ENCODE assay signal across 8 cellular contexts in genomic region chr18:3062798-3063563, GRCh38. TPM values are rescaled to one million over a fixed set of nuclear protein-coding genes. Genes with fewer than 3 reads are reported as not detected.
A peak's percentile ranks its signal among the peaks of the same experiment; 100 is the strongest.
DNase-seq lines count a peak whose midpoint lies in the region; ATAC-seq and TF ChIP-seq lines count a peak whose summit lies in the region.

No MANE protein-coding gene starts in this region.

- peak; percentile 87 for TF ChIP-seq CTCF in CD4-positive, alpha-beta T cell (IDR thresholded peaks at IDR 0.05)
- TF ChIP-seq CTCF in testis (IDR thresholded peaks at IDR 0.05): peak; percentile 57 to 67 (median 59)

- H3K9me2 ChIP-seq in GM23248 (ENCODE audit: insufficient read depth): no peaks in the 10 kb centered on the region

- no peaks in the 10 kb centered on the region for H4K20me1 ChIP-seq in GM23248 (ENCODE audit: insufficient read depth)

- H3K4ac ChIP-seq in neuronal stem cell (ENCODE audit: low read length): no peak overlapping the region

- H3K23ac ChIP-seq in neuronal stem cell (ENCODE audit: low read depth, low read length, poor library complexity): no peak overlapping the region

- intact Hi-C loops in CD4-positive, alpha-beta T cell (cut with DNase I, micrococcal nuclease): loop anchor here (1.0 to 5.0 kb wide), 4 partner anchors 34 to 184 kb away; partner anchors contain the start of genes MYL12A (in 2 of the 2) and LPIN2 (in 1 of the 2)
- intact Hi-C loops in testis (cut with DNase I; ENCODE audit: low total_unique reads): no loop called here

- H3K14ac ChIP-seq in neuronal stem cell (ENCODE audit: low read length): no peak overlapping the region

- no peak overlapping the region for H2AK5ac ChIP-seq in neuronal stem cell (ENCODE audit: low read depth, low read length)

- no peaks in the 10 kb centered on the region for H3K9me3 ChIP-seq in CD4-positive, alpha-beta T cell (ENCODE audit: control insufficient read depth, low read length)
- H3K9me3 ChIP-seq in GM23248 (ENCODE audit: low read depth) (no peaks in the 10 kb centered on the region), neuronal stem cell (replicated peaks in 1 of 2; ENCODE audit: control insufficient read depth in 2 of 2, insufficient read depth in 1 of 2, low read depth in 1 of 2, low read length in 2 of 2) (no peaks in the 10 kb centered on the region), testis (no peaks in the 10 kb centered on the region)

- H3K18ac ChIP-seq in neuronal stem cell (ENCODE audit: low read length): no peak overlapping the region

- POLR2A ChIA-PET in CD4-positive, alpha-beta T cell (lab: Charles Lee): interaction anchor here (0.6 to 7.6 kb wide), 25 partner anchors 12 to 426 kb away, joined by 3 to 120 read pairs (median 6); partner anchors contain the start of genes LPIN2 and MYL12A

- no peaks in the 10 kb centered on the region for H3K27me3 Mint-ChIP-seq in CD4-positive, alpha-beta T cell

- peak overlapping the region; percentile 95 for H3K27ac ChIP-seq in CD4-positive, alpha-beta T cell (ENCODE audit: low read depth, low read length)
- H3K27ac ChIP-seq in GM23248 (no peak overlapping the region), neuronal stem cell (replicated peaks; ENCODE audit: low read length) (no peak overlapping the region), testis (peak overlapping the region in 1 of 2 donors; percentile 65)

- H3K4me3 Mint-ChIP-seq in CD4-positive, alpha-beta T cell: peak overlapping the region; percentile 43

- H3K27me3 ChIP-seq in CD4-positive, alpha-beta T cell (ENCODE audit: control insufficient read depth, insufficient read depth, low read length): no peaks in the 10 kb centered on the region
- H3K27me3 ChIP-seq in GM23248 (replicated peaks; ENCODE audit: insufficient read depth) (no peaks in the 10 kb centered on the region), neuronal stem cell (ENCODE audit: control insufficient read depth in 3 of 3, insufficient read depth in 3 of 3, low read depth in 1 of 3, low read length in 3 of 3) (no peaks in the 10 kb centered on the region), testis (no peaks in the 10 kb centered on the region)

- no peak overlapping the region for H3K4me3 ChIP-seq in GM23248
- H3K4me3 ChIP-seq in neuronal stem cell (ENCODE audit: low read length in 2 of 2): no peak overlapping the region
- no peak overlapping the region for H3K4me3 ChIP-seq in testis

- H3K79me2 ChIP-seq in GM23248 (ENCODE audit: insufficient read depth): no peaks in the 10 kb centered on the region

- peak overlapping the region; percentile 96 for H3K27ac Mint-ChIP-seq in CD4-positive, alpha-beta T cell

- CTCF ChIA-PET in CD4-positive, alpha-beta T cell (lab: Charles Lee): interaction anchor here (0.5 to 7.1 kb wide), 43 partner anchors 9 to 234 kb away, joined by 3 to 75 read pairs (median 6); no protein-coding TSS in a partner anchor

- H2BK5ac ChIP-seq in neuronal stem cell (ENCODE audit: low read length): no peak overlapping the region

- H3K9me3 Mint-ChIP-seq in CD4-positive, alpha-beta T cell: no peaks in the 10 kb centered on the region

- in situ Hi-C loops in GM23248 (cut with MboI): no loop called here

- H3K4me1 Mint-ChIP-seq in CD4-positive, alpha-beta T cell (ENCODE audit: low read depth): peaks cover 72% of the 10 kb centered on the region

- no peak overlapping the region for H2BK12ac ChIP-seq in neuronal stem cell (ENCODE audit: low read length)

- no peaks in the 10 kb centered on the region for H3K79me1 ChIP-seq in neuronal stem cell (ENCODE audit: low read depth, low read length)

- H3F3A ChIP-seq in GM23248 (ENCODE audit: insufficient read depth): no peaks in the 10 kb centered on the region

- peak; percentile 35 for ATAC-seq in CD4-positive, alpha-beta T cell (ENCODE audit: poor library complexity)
- no peak for ATAC-seq in HG03432 (IDR thresholded peaks at IDR 0.05; ENCODE audit: unreplicated experiment)

- peak; percentile 62 to 80 (median 72) for DNase-seq in CD4-positive, alpha-beta T cell
- peak; percentile 36 for DNase-seq in GM23248
- DNase-seq in NOMO-1 treated with DMSO at 0.1 percent for 48 hours (lab: John Stamatoyannopoulos, UW; ENCODE audit: unreplicated experiment): peak; percentile 34
- peak; percentile 59 for DNase-seq in activated T-cell treated with anti-CD3 and anti-CD28 coated beads for 4 hours
- peak; percentile 22 for DNase-seq in fibroblast of peridontal ligament (ENCODE audit: extremely low read depth)
- peak; percentile 51 for DNase-seq in neuronal stem cell (ENCODE audit: low spot score)
- DNase-seq in testis: peak; percentile 84

- H3K4me2 ChIP-seq in GM23248 (ENCODE audit: unreplicated experiment): no peak overlapping the region
- no peak overlapping the region for H3K4me2 ChIP-seq in neuronal stem cell (ENCODE audit: insufficient read depth, low read length, poor library complexity, severe bottlenecking)

- H3K4me1 ChIP-seq in GM23248 (ENCODE audit: insufficient read depth) (no peaks in the 10 kb centered on the region), neuronal stem cell (ENCODE audit: control insufficient read depth in 2 of 2, insufficient read depth in 1 of 2, low read depth in 1 of 2, low read length in 2 of 2) (peaks cover 0 to 8% of the 10 kb centered on the region in 2 donors), testis (peaks cover 8% of the 10 kb centered on the region)

- no peaks in the 10 kb centered on the region for H3K36me3 Mint-ChIP-seq in CD4-positive, alpha-beta T cell (ENCODE audit: low read depth)

- H3K9ac ChIP-seq in GM23248 (no peak overlapping the region), neuronal stem cell (ENCODE audit: low read depth, low read length, poor library complexity) (no peak overlapping the region)

- no peak overlapping the region for H4K8ac ChIP-seq in neuronal stem cell (ENCODE audit: low read depth, low read length)

- H2BK120ac ChIP-seq in neuronal stem cell (ENCODE audit: low read depth, low read length): no peak overlapping the region

- H4K91ac ChIP-seq in neuronal stem cell (ENCODE audit: low read depth, low read length, poor library complexity): no peak overlapping the region

- H2AFZ ChIP-seq in GM23248: 0 out of 2 replicates have a peak overlapping the region, but pooled peaks have one; percentile 10
- H2AFZ ChIP-seq in neuronal stem cell (ENCODE audit: low read length): peak overlapping the region; percentile 64

- no peak for TF ChIP-seq POLR2A in testis (IDR thresholded peaks at IDR 0.05)

- 40 to 44% methylated on average over 16 of the region's 16 CpGs for WGBS in GM23248 (ENCODE audit: low coverage in 1 of 2, low lambda C conversion rate in 2 of 2, missing lambda C conversion rate in 2 of 2), 2 experiments
- no CpG with 5 or more reads among the region's 16 CpGs for WGBS in neuronal stem cell (ENCODE audit: extremely low coverage in 2 of 2, insufficient read length in 2 of 2, insufficient replicate concordance in 1 of 2), 2 donors
- WGBS in testis, 2 donors: 50 to 53% methylated on average over 16 of the region's 16 CpGs

- no peaks in the 10 kb centered on the region for H3K36me3 ChIP-seq in GM23248 (ENCODE audit: low read depth)
- no peaks in the 10 kb centered on the region for H3K36me3 ChIP-seq in neuronal stem cell (replicated peaks in 1 of 2; ENCODE audit: control insufficient read depth in 2 of 2, insufficient read depth in 2 of 2, low read length in 2 of 2)
- H3K36me3 ChIP-seq in testis (ENCODE audit: low read depth, missing control alignments): no peaks in the 10 kb centered on the region

- no peak overlapping the region for H2BK15ac ChIP-seq in neuronal stem cell (ENCODE audit: low read length)

RNA-seq across cellular contexts. Expression of gene LPIN2, which starts 50.0 kb away (rescaled TPM):
- total RNA-seq in CD4-positive, alpha-beta T cell: 10 to 100 TPM; 48.7 to 49.0 TPM
- total RNA-seq in GM23248 (2014; rRNA removed; shearing (Covaris generic)): 29.2 and 33.9 TPM in 2 replicates
- polyA plus RNA-seq in GM23248 (2016; fragmentation: Nextera tagmentation; extraction: Ambion mirVana): 19.5 and 19.8 TPM in 2 replicates
- 15.7 TPM for polyA plus RNA-seq in neuronal stem cell (2013, experiment 1 of 2)
- polyA plus RNA-seq in neuronal stem cell (2013, experiment 2 of 2): 15.9 TPM
- total RNA-seq in testis: 100 to 1,000 TPM; 109 to 141 TPM
- polyA plus RNA-seq in testis (ENCODE audit: insufficient read depth, low read depth, low replicate concordance): 56.0 TPM

Comparison
In these comparisons a context has a peak if more than half of its experiments do, and no peak if none do; other contexts are left out.
1. DNase-seq: peak in every context shown above with its lines; median percentile 84 in testis; 72 in CD4-positive, alpha-beta T cell; 59 in activated T-cell treated with anti-CD3 and anti-CD28 coated beads for 4 hours; 51 in neuronal stem cell; 36 in GM23248; 34 in NOMO-1 treated with DMSO at 0.1 percent for 48 hours; 22 in fibroblast of peridontal ligament.